8 cellular contexts compared by ENCODE assay signal in genomic region chr1:226082587-226082917, GRCh38. TPM values are rescaled to one million over a fixed set of nuclear protein-coding genes. Genes with fewer than 3 reads are reported as not detected.
DNase-seq lines count a peak whose midpoint lies in the region; ATAC-seq and TF ChIP-seq lines count a peak whose summit lies in the region.

No MANE protein-coding gene starts in this region.

- H3K4me2 ChIP-seq in KMS-11, result peak overlapping the region; percentile 62

- no peaks in the 10 kb centered on the region for H3K9me3 Mint-ChIP-seq in nephron

- ATAC-seq in GM21360 (IDR thresholded peaks at IDR 0.05; ENCODE audit: unreplicated experiment), result no peak

- no peak for TF ChIP-seq CTCF in BE2C (IDR thresholded peaks at IDR 0.05; ENCODE audit: low read depth, low read length)
- TF ChIP-seq CTCF in KMS-11 (conservative IDR thresholded peaks at IDR 0.05; ENCODE audit: low read depth, low read length), result no peak
- TF ChIP-seq CTCF in coronary artery (IDR thresholded peaks at IDR 0.05), result no peak
- no peak for TF ChIP-seq CTCF in nephron (IDR thresholded peaks at IDR 0.05; ENCODE audit: unreplicated experiment in 3 of 3)

- peak overlapping the region; percentile 70 for H3K4me3 ChIP-seq in BE2C (ENCODE audit: low read depth, low read length)
- peak overlapping the region; percentile 34 for H3K4me3 ChIP-seq in KMS-11 (IDR thresholded peaks at IDR 0.05; ENCODE audit: insufficient read depth, low read depth, low read length)
- H3K4me3 ChIP-seq in coronary artery, result peak overlapping the region; percentile 93

- peak overlapping the region; percentile 75; the same call in 1 of the 2 replicates for H3K9ac ChIP-seq in KMS-11

- H3K27ac Mint-ChIP-seq in nephron, result peak overlapping the region in 1 of 3 experiments; percentile 31

- H3K27me3 ChIP-seq in BE2C (no peaks in the 10 kb centered on the region), KMS-11 (ENCODE audit: insufficient read depth, low read depth) (no peaks in the 10 kb centered on the region)

- DNase-seq in BE2C (no peak), coronary artery (ENCODE audit: low spot score) (no peak), amygdala (lab: John Stamatoyannopoulos, UW) (no peak), foreskin melanocyte (no peak)
- DNase-seq in stimulated activated CD4-positive, alpha-beta T cell treated with anti-CD3 and anti-CD28 coated beads, Interleukin-12 subunit alpha, Interleukin-12 subunit beta, amount 100 ng/mL, for 4 hours, result no peak

- H3K27ac ChIP-seq in KMS-11 (peak overlapping the region; percentile 37; the same call in 1 of the 2 replicates), coronary artery (peak overlapping the region; percentile 80 to 92)

- H3K4me1 ChIP-seq in BE2C (no peaks in the 10 kb centered on the region), KMS-11 (ENCODE audit: low read depth, poor library complexity, severe bottlenecking) (peaks cover 10% of the 10 kb centered on the region)

- H3K9me3 ChIP-seq in BE2C, result no peaks in the 10 kb centered on the region

- no peaks in the 10 kb centered on the region for H4K20me1 ChIP-seq in KMS-11 (ENCODE audit: insufficient read depth)

- peak overlapping the region; percentile 83 for H2AFZ ChIP-seq in KMS-11 (ENCODE audit: low read depth)

- no peaks in the 10 kb centered on the region for H3K36me3 ChIP-seq in BE2C
- H3K36me3 ChIP-seq in KMS-11 (ENCODE audit: insufficient read depth), result no peaks in the 10 kb centered on the region

- peak overlapping the region; percentile 86 to 94 (median 87) for H3K4me3 Mint-ChIP-seq in nephron

- H3K36me3 Mint-ChIP-seq in nephron (ENCODE audit: low read depth), result no peaks in the 10 kb centered on the region

- H3K27me3 Mint-ChIP-seq in nephron (ENCODE audit: low read depth), result no peaks in the 10 kb centered on the region

- H3K4me1 Mint-ChIP-seq in nephron, result peaks cover 6% of the 10 kb centered on the region

- H3K79me2 ChIP-seq in KMS-11 (ENCODE audit: insufficient read depth, low read depth), result no peaks in the 10 kb centered on the region

RNA-seq across cellular contexts. Expression of gene H3-3A, which starts 20.0 kb away (rescaled TPM):
- 794 TPM for polyA plus RNA-seq in BE2C (2012; ENCODE audit: insufficient read depth, insufficient read length, low read depth)

Comparison
In these comparisons a context has a peak if more than half of its experiments do, and no peak if none do; other contexts are left out.
1. H3K4me3 ChIP-seq: peak in every context shown above with its lines; median percentile 93 in coronary artery; 70 in BE2C; 34 in KMS-11.